Comparison of ENCODE assay signal across 34 cellular contexts in the genomic region with DNA sequence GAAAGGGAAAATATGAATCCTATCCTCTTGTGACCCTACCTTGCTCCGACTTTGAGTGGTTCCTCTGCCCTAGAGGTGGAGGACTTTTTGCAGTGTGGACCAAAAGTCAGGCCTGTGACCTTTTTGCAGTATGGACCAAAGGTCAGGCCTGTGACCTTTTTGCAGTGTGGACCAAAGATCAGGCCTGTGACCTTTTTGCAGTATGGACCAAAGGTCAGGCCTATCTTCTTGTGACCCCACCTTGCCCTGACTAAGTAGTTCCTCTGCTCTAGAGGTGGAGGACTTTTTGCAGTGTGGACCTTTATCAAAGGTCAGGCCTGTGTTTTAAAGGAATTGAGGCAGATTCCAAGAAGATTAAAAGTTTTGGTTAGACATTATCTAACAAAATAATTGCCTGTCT. TPM values are rescaled to one million over a fixed set of nuclear protein-coding genes. Genes with fewer than 3 reads are reported as not detected.
"Had no signal": no experiment of that assay in that cellular context is flagged by ENCODE, and none has a peak within 500 bp of the region (broad histone marks: within the 10 kb centered on the region; RNA-seq: fewer than 3 reads in every experiment).

No MANE protein-coding gene starts in this region.

- H3K4me3 Mint-ChIP-seq: activated B cell treated with CpG ODN at 0.5 μM for 24 hours; activated CD8-positive, alpha-beta T cell treated with anti-CD3 and anti-CD28 coated beads for 36 hours; activated naive CD8-positive, alpha-beta T cell; activated T-cell treated with anti-CD3 and anti-CD28 coated beads, Interleukin-2, amount 50 U/mL, for 4 hours; activated T-helper 17 cell treated with anti-CD3 and anti-CD28 coated beads, Interleukin-2, amount 50 U/mL, for 72 hours; central memory CD8-positive, alpha-beta T cell; effector memory CD8-positive, alpha-beta T cell; T-helper 17 cell; T-helper 2 cell treated with Interferon-gamma antibody and Interleukin-4, amounts not matched to agents 5 μg/mL and 100 μg/mL, for 36 hours had no signal

- DNase-seq: activated B cell treated with CpG ODN at 0.5 μM for 24 hours; activated CD4-positive, alpha-beta T cell treated with anti-CD3 and anti-CD28 coated beads for 48 hours; activated CD4-positive, alpha-beta T cell treated with anti-CD3 and anti-CD28 coated beads, Interleukin-2, amount 50 U/mL, for 1 hour; activated CD4-positive, alpha-beta T cell treated with anti-CD3 and anti-CD28 coated beads, Interleukin-2, amount 50 U/mL, for 48 hours; activated CD8-positive, alpha-beta memory T cell treated with anti-CD3 and anti-CD28 coated beads for 24 hours; activated CD8-positive, alpha-beta T cell treated with anti-CD3 and anti-CD28 coated beads for 36 hours; activated effector memory CD4-positive, alpha-beta T cell treated with Interleukin-2 at 50 U/mL for 16 hours; activated gamma-delta T cell treated with Interleukin-2 at 50 U/mL for 16 hours; activated naive CD4-positive, alpha-beta T cell treated with anti-CD3 and anti-CD28 coated beads, Interleukin-2, amount 50 U/mL, for 16 hours; activated naive CD4-positive, alpha-beta T cell treated with Interleukin-2 at 50 U/mL for 16 hours; activated T-cell treated with anti-CD3 and anti-CD28 coated beads, Interleukin-2, amount 50 U/mL, for 4 hours; cortex of kidney; dermis blood vessel endothelial cell; effector CD4-positive, alpha-beta T cell; effector memory CD8-positive, alpha-beta T cell; erythroblast; foreskin keratinocyte; gastrocnemius medialis; glutamatergic neuron; T-helper 1 cell; T-helper 17 cell; T1000; WERI-Rb-1 had no signal

- H3K36me3 ChIP-seq: brain microvascular endothelial cell, gastrocnemius medialis had no signal

- H3K4me3 ChIP-seq: esophagus muscularis mucosa, gastrocnemius medialis had no signal

- ATAC-seq: activated CD4-positive, CD25-positive, alpha-beta regulatory T cell treated with anti-CD3 and anti-CD28 coated beads, Interleukin-2, amount 50 U/mL, for 24 hours; activated CD8-positive, alpha-beta T cell treated with anti-CD3 and anti-CD28 coated beads for 36 hours; activated T-cell treated with anti-CD3 and anti-CD28 coated beads, Interleukin-2, amount 50 U/mL, for 4 hours; activated T-helper 17 cell treated with anti-CD3 and anti-CD28 coated beads, Interleukin-2, amount 50 U/mL, for 72 hours; effector memory CD8-positive, alpha-beta T cell; foreskin keratinocyte; gastrocnemius medialis; T-helper 17 cell had no signal

- H3K9me3 ChIP-seq: esophagus muscularis mucosa, gastrocnemius medialis had no signal

- H3K27ac ChIP-seq: brain microvascular endothelial cell, esophagus muscularis mucosa, foreskin keratinocyte, gastrocnemius medialis, WERI-Rb-1 had no signal

- H3K27me3 ChIP-seq: brain microvascular endothelial cell, esophagus muscularis mucosa, foreskin keratinocyte, gastrocnemius medialis had no signal

- H3K27ac Mint-ChIP-seq: activated B cell treated with CpG ODN at 0.5 μM for 24 hours; activated CD8-positive, alpha-beta T cell treated with anti-CD3 and anti-CD28 coated beads for 36 hours; activated naive CD8-positive, alpha-beta T cell; activated T-helper 17 cell treated with anti-CD3 and anti-CD28 coated beads, Interleukin-2, amount 50 U/mL, for 72 hours; effector memory CD8-positive, alpha-beta T cell; T-helper 17 cell; T-helper 2 cell treated with Interferon-gamma antibody and Interleukin-4, amounts not matched to agents 5 μg/mL and 100 μg/mL, for 36 hours had no signal

- H3K27me3 Mint-ChIP-seq: activated B cell treated with CpG ODN at 0.5 μM for 24 hours; activated CD8-positive, alpha-beta T cell treated with anti-CD3 and anti-CD28 coated beads for 36 hours; activated naive CD8-positive, alpha-beta T cell; activated T-helper 17 cell treated with anti-CD3 and anti-CD28 coated beads, Interleukin-2, amount 50 U/mL, for 72 hours; central memory CD8-positive, alpha-beta T cell; effector memory CD8-positive, alpha-beta T cell; T-helper 17 cell had no signal

- H3K9me3 Mint-ChIP-seq: activated B cell treated with CpG ODN at 0.5 μM for 24 hours; activated CD8-positive, alpha-beta T cell treated with anti-CD3 and anti-CD28 coated beads for 36 hours; activated T-cell treated with anti-CD3 and anti-CD28 coated beads, Interleukin-2, amount 50 U/mL, for 4 hours; activated T-helper 17 cell treated with anti-CD3 and anti-CD28 coated beads, Interleukin-2, amount 50 U/mL, for 72 hours; central memory CD8-positive, alpha-beta T cell; T-helper 2 cell treated with Interferon-gamma antibody and Interleukin-4, amounts not matched to agents 5 μg/mL and 100 μg/mL, for 36 hours had no signal

- H3K4me1 ChIP-seq: foreskin keratinocyte had no signal

RNA-seq across cellular contexts. Expression of gene ERVFRD-1, which starts 10.9 kb away (rescaled TPM):
- total RNA-seq: activated B cell treated with CpG ODN at 0.5 μM for 24 hours; activated CD8-positive, alpha-beta T cell treated with anti-CD3 and anti-CD28 coated beads for 36 hours; activated T-cell treated with anti-CD3 and anti-CD28 coated beads, Interleukin-2, amount 50 U/mL, for 4 hours; astrocyte; bronchial epithelial cell; cardiac septum; cerebellum; foreskin keratinocyte; gastrocnemius medialis; T-helper 17 cell had no signal
